In genomic region chr22:21634081-21634480, GRCh38 we compare ENCODE assay signal across 24 cellular contexts. TPM values are rescaled to one million over a fixed set of nuclear protein-coding genes. Genes with fewer than 3 reads are reported as not detected.
DNase-seq lines count a peak whose midpoint lies in the region; ATAC-seq, FAIRE-seq and TF ChIP-seq lines count a peak whose summit lies in the region.
"Had no signal": no experiment of that assay in that cellular context is flagged by ENCODE, and none has a peak within 500 bp of the region (broad histone marks: within the 10 kb centered on the region; RNA-seq: fewer than 3 reads in every experiment).

No MANE protein-coding gene starts in this region.

- H3K4me3 Mint-ChIP-seq in activated T-cell treated with anti-CD3 and anti-CD28 coated beads, Interleukin-2, amount 50 U/mL, for 4 hours = no peak overlapping the region
- H3K4me3 Mint-ChIP-seq: B cell; CD4-positive, alpha-beta T cell; CD8-positive, alpha-beta T cell had no signal

- TF ChIP-seq CTCF in K562 (IDR thresholded peaks at IDR 0.05 in 2 of 3, conservative IDR thresholded peaks at IDR 0.05 in 1 of 3; ENCODE audit: insufficient read depth in 2 of 3, low read depth in 1 of 3, low read length in 3 of 3) = no peak
- no peak for TF ChIP-seq CTCF in kidney (IDR thresholded peaks at IDR 0.05; ENCODE audit: borderline replicate concordance, extremely low read depth, insufficient read depth)
- TF ChIP-seq CTCF in osteoblast (IDR thresholded peaks at IDR 0.05; ENCODE audit: extremely low read depth, low read depth, low read length) = no peak

- no peaks in the 10 kb centered on the region for H3K9me3 ChIP-seq in K562 (replicated peaks; ENCODE audit: control insufficient read depth, insufficient read depth, low read depth, low read length)
- no peaks in the 10 kb centered on the region for H3K9me3 ChIP-seq in kidney (ENCODE audit: control insufficient read depth in 1 of 2, low read length in 2 of 2)
- H3K9me3 ChIP-seq in osteoblast (ENCODE audit: low read depth, low read length) = no peaks in the 10 kb centered on the region
- H3K9me3 ChIP-seq: Caco-2 had no signal

- TF ChIP-seq EP300 in K562 (IDR thresholded peaks at IDR 0.05; ENCODE audit: low read length) = no peak

- no peaks in the 10 kb centered on the region for H3K27me3 ChIP-seq in K562 (ENCODE audit: control insufficient read depth in 2 of 2, insufficient read depth in 2 of 2, low read length in 2 of 2)
- H3K27me3 ChIP-seq in osteoblast (ENCODE audit: insufficient read depth, low read length) = no peaks in the 10 kb centered on the region
- H3K27me3 ChIP-seq: BLaER1 treated with 17β-estradiol and CSF1 and Interleukin-3, amounts not matched to agents 10 nM and 100 nM had no signal

- H3K79me2 ChIP-seq in K562 (ENCODE audit: control insufficient read depth, insufficient read depth, low read length) = peaks cover 17% of the 10 kb centered on the region
- peaks cover 7% of the 10 kb centered on the region for H3K79me2 ChIP-seq in osteoblast (ENCODE audit: insufficient read depth, low read length)

- no peak overlapping the region for H3K4me3 ChIP-seq in K562
- no peak overlapping the region for H3K4me3 ChIP-seq in kidney (ENCODE audit: low read length in 2 of 2)
- H3K4me3 ChIP-seq in osteoblast (ENCODE audit: insufficient read depth, low read length) = no peak overlapping the region
- H3K4me3 ChIP-seq: BLaER1 treated with 17β-estradiol and CSF1 and Interleukin-3, amounts not matched to agents 10 nM and 100 nM had no signal

- H3K36me3 ChIP-seq in K562 (ENCODE audit: control insufficient read depth, insufficient read depth, low read length) (peaks cover 4% of the 10 kb centered on the region; the same call in 2 of the 3 replicates), kidney (ENCODE audit: control insufficient read depth in 1 of 2, insufficient read depth in 2 of 2, low read length in 2 of 2) (no peaks in the 10 kb centered on the region), osteoblast (ENCODE audit: insufficient read depth, low read length) (no peaks in the 10 kb centered on the region)

- peaks cover 9% of the 10 kb centered on the region for H3K9me1 ChIP-seq in K562 (ENCODE audit: control insufficient read depth, insufficient read depth, low read length)

- no peak for ATAC-seq in K562
- no peak for ATAC-seq in activated T-cell treated with anti-CD3 and anti-CD28 coated beads, Interleukin-2, amount 50 U/mL, for 4 hours
- ATAC-seq: CD8-positive, alpha-beta T cell had no signal

- H3K4me1 Mint-ChIP-seq in activated T-cell treated with anti-CD3 and anti-CD28 coated beads, Interleukin-2, amount 50 U/mL, for 4 hours (ENCODE audit: low read depth) = peaks cover 14% of the 10 kb centered on the region

- POLR2A ChIA-PET in K562 (lab: Yijun Ruan, JAX) = interaction anchor here (1.0 to 76.8 kb wide), 6 partner anchors 15 to 1509 kb away, joined by 4 to 4622 read pairs (median 12); partner anchors contain the start of genes CCDC116, PPIL2, SDF2L1 and YDJC

- H3K9me3 Mint-ChIP-seq in activated T-cell treated with anti-CD3 and anti-CD28 coated beads, Interleukin-2, amount 50 U/mL, for 4 hours = no peaks in the 10 kb centered on the region
- H3K9me3 Mint-ChIP-seq: CD4-positive, alpha-beta T cell; CD8-positive, alpha-beta T cell had no signal

- CTCF ChIA-PET in K562 (lab: Yijun Ruan, JAX; ENCODE audit: low intra/inter-chr PET ratio) = no interaction called here

- TF ChIP-seq RAD21 in K562 (CRISPR knock-in tag; conservative IDR thresholded peaks at IDR 0.05 in 1 of 2, IDR thresholded peaks at IDR 0.05 in 1 of 2) = no peak

- in situ Hi-C loops in K562 (cut with MboI) = loop anchor here (25.0 kb wide), 1 partner anchor 497 kb away; no protein-coding TSS in a partner anchor

- TF ChIP-seq POLR2A in K562 (conservative IDR thresholded peaks at IDR 0.05) = no peak

- intact Hi-C loops in K562 (cut with micrococcal nuclease) (loop anchor here (10.0 kb wide), 1 partner anchor 921 kb away; the partner anchor contains the start of gene PRAME), kidney (cut with DNase I) (no loop called here)

- H2AFZ ChIP-seq in K562 (ENCODE audit: low read depth, low read length) = no peak overlapping the region
- no peak overlapping the region for H2AFZ ChIP-seq in osteoblast (ENCODE audit: low read length)

- peaks cover 27 to 78% of the 10 kb centered on the region in 2 experiments; a peak in 4 of 5 replicates for H3K4me1 ChIP-seq in K562 (replicated peaks in 1 of 2; ENCODE audit: control insufficient read depth in 2 of 2, insufficient read depth in 2 of 2, low read length in 2 of 2)
- peaks cover 0 to 2% of the 10 kb centered on the region in 2 donors for H3K4me1 ChIP-seq in kidney (ENCODE audit: control insufficient read depth in 1 of 2, insufficient read depth in 1 of 2, low read depth in 1 of 2, low read length in 2 of 2)
- H3K4me1 ChIP-seq in osteoblast (ENCODE audit: insufficient read depth, low read length) = peaks cover 2% of the 10 kb centered on the region

- peak overlapping the region in 1 of 2 experiments; percentile 79; a peak in 2 of 4 replicates for H3K9ac ChIP-seq in K562 (ENCODE audit: insufficient read depth in 1 of 2, low read depth in 2 of 2, low read length in 2 of 2)
- no peak overlapping the region for H3K9ac ChIP-seq in kidney (ENCODE audit: low read length in 2 of 2)
- H3K9ac ChIP-seq: BLaER1 treated with 17β-estradiol and CSF1 and Interleukin-3, amounts not matched to agents 10 nM and 100 nM had no signal

- no peaks in the 10 kb centered on the region for H3K27me3 Mint-ChIP-seq in activated T-cell treated with anti-CD3 and anti-CD28 coated beads, Interleukin-2, amount 50 U/mL, for 4 hours (ENCODE audit: low read depth)
- H3K27me3 Mint-ChIP-seq: B cell; CD4-positive, alpha-beta T cell had no signal

- H4K20me1 ChIP-seq in K562 (replicated peaks; ENCODE audit: control insufficient read depth, insufficient read depth, low read length) (no peaks in the 10 kb centered on the region), osteoblast (ENCODE audit: insufficient read depth, low read length) (peaks cover 2% of the 10 kb centered on the region)

- FAIRE-seq in K562 (lab: Jason Lieb, UNC) (no peak), kidney (lab: Jason Lieb, UNC) (no peak)
- FAIRE-seq: A204.1, D721Med, G401.6, GM12891, GM19239 had no signal

- H3K27ac ChIP-seq in K562 (ENCODE audit: extremely low read depth, low read depth, low read length) = no peak overlapping the region
- H3K27ac ChIP-seq in kidney (ENCODE audit: low read depth in 2 of 2, low read length in 2 of 2) = no peak overlapping the region
- no peak overlapping the region for H3K27ac ChIP-seq in osteoblast (ENCODE audit: low read depth, low read length)
- H3K27ac ChIP-seq: BLaER1 treated with 17β-estradiol and CSF1 and Interleukin-3, amounts not matched to agents 10 nM and 100 nM; C4-2B had no signal

- DNase-seq in K562 (ENCODE audit: extremely low read depth in 1 of 4, low spot score in 3 of 4) (no peak), kidney (peak; percentile 66), osteoblast (ENCODE audit: insufficient read length, low spot score, missing footprints) (peak; percentile 46), NCI-H2081 treated with DMSO at 0.1 percent for 48 hours (lab: John Stamatoyannopoulos, UW) (no peak), AG20443 (ENCODE audit: low spot score) (no peak), NCI-H1436 (lab: John Stamatoyannopoulos, UW) (no peak)
- DNase-seq in activated T-cell treated with anti-CD3 and anti-CD28 coated beads, Interleukin-2, amount 50 U/mL, for 4 hours = no peak
- DNase-seq: 8988T; ACHN; AML-193; Caco-2; Calu3; CD4-positive, alpha-beta T cell; CD8-positive, alpha-beta T cell; DMS79 treated with DMSO at 0.1 percent for 48 hours; GF-D8 had no signal

- peaks cover 2% of the 10 kb centered on the region for H3K36me3 Mint-ChIP-seq in activated T-cell treated with anti-CD3 and anti-CD28 coated beads, Interleukin-2, amount 50 U/mL, for 4 hours (ENCODE audit: insufficient read depth)

- 82% methylated on average over 16 of the region's 16 CpGs for WGBS in K562 (ENCODE audit: insufficient coverage, low coverage, missing lambda C conversion rate)

- BruUV-seq in K562 (replicated peaks; lab: Mats Ljungman, UMichigan) = no TSS peak

- H3K4me2 ChIP-seq in K562 (ENCODE audit: insufficient read depth, low read length) (no peak overlapping the region), osteoblast (ENCODE audit: insufficient read depth, low read length) (no peak overlapping the region)
- H3K4me2 ChIP-seq: BLaER1 treated with 17β-estradiol and CSF1 and Interleukin-3, amounts not matched to agents 10 nM and 100 nM had no signal

RNA-seq across cellular contexts. Expression of gene CCDC116, which starts 1.5 kb away (rescaled TPM):
- 11.2 and 34.3 TPM in 2 replicates for total RNA-seq in K562 (2011; cell fraction: chromatin; rRNA removed; ENCODE audit: low replicate concordance)
- 28.7 and 33.9 TPM in 2 replicates for total RNA-seq in K562 (2011; cell fraction: nucleolus; rRNA removed)
- 18.1 and 19.5 TPM in 2 replicates for total RNA-seq in K562 (2011; cell fraction: nucleoplasm; rRNA removed)
- total RNA-seq in K562 (2014; rRNA removed) = 9.3 and 13.6 TPM in 2 replicates
- 2.1 and 2.8 TPM in 2 replicates for total RNA-seq in K562 (2014; rRNA removed; fragmentation: Illumina TruSeq; extraction: Trizol)
- total RNA-seq in K562 (2015; rRNA removed; fragmentation: Illumina TruSeq; extraction: Trizol) = 4.7 and 5.2 TPM in 2 replicates
- total RNA-seq in K562 (2021) = 11.3 and 15.6 TPM in 2 replicates
- polyA plus RNA-seq in K562 (2011; rRNA removed) = 1.6 and 2.1 TPM in 2 replicates
- polyA plus RNA-seq in K562 (2011; cell fraction: cytosol; rRNA removed) = 1.8 and 5.8 TPM in 2 replicates
- 6.5 and 19.5 TPM in 2 replicates for polyA plus RNA-seq in K562 (2011; cell fraction: nucleus; rRNA removed)
- polyA plus RNA-seq in K562 (2012) = 5.2 and 6.4 TPM in 2 replicates
- polyA plus RNA-seq in K562 (2014; fragmentation: Illumina TruSeq; extraction: Trizol) = 6.3 and 8.9 TPM in 2 replicates
- polyA plus RNA-seq in K562 (2014; fragmentation: Nextera tagmentation; extraction: Ambion mirVana) = 1 to 10 TPM; 1.6 to 2.3 TPM
- polyA plus RNA-seq in K562 (2014; rRNA removed) = 7.1 and 8.6 TPM in 2 replicates
- polyA minus RNA-seq in K562 (2011; rRNA and poly(A)+ RNA removed) = 1.3 and 1.8 TPM in 2 replicates
- 1.5 and 3.9 TPM in 2 replicates for polyA minus RNA-seq in K562 (2011; cell fraction: cytosol; rRNA and poly(A)+ RNA removed)
- polyA minus RNA-seq in K562 (2011; cell fraction: nucleus; rRNA and poly(A)+ RNA removed) = 8.3 and 12.3 TPM in 2 replicates
- 0.22 TPM for total RNA-seq in kidney
- polyA plus RNA-seq in kidney (ENCODE audit: insufficient read depth, low read depth, low replicate concordance) = 0.22 TPM
- 0.29 and 0.36 TPM in 2 replicates for total RNA-seq in osteoblast
- 1 to 10 TPM in 1 of 3 donors, under 1 TPM in 2; 0.73 to 1.3 (median 0.86) TPM for total RNA-seq in activated T-cell treated with anti-CD3 and anti-CD28 coated beads, Interleukin-2, amount 50 U/mL, for 4 hours
- total RNA-seq: Caco-2, Calu3 had no signal

RNA-seq across cellular contexts. Expression of gene YDJC, which starts 4.3 kb away (rescaled TPM):
- 121 and 504 TPM in 2 replicates for total RNA-seq in K562 (2011; cell fraction: chromatin; rRNA removed; ENCODE audit: low replicate concordance)
- 857 and 885 TPM in 2 replicates for total RNA-seq in K562 (2011; cell fraction: nucleolus; rRNA removed)
- 325 and 370 TPM in 2 replicates for total RNA-seq in K562 (2011; cell fraction: nucleoplasm; rRNA removed)
- total RNA-seq in K562 (2014; rRNA removed) (871 and 1,007 TPM in 2 replicates), K562 (2014; rRNA removed; fragmentation: Illumina TruSeq; extraction: Trizol) (69.0 and 87.5 TPM in 2 replicates), K562 (2015; rRNA removed; fragmentation: Illumina TruSeq; extraction: Trizol) (164 and 196 TPM in 2 replicates), K562 (2021) (626 and 641 TPM in 2 replicates), kidney (24.7 TPM), osteoblast (15.6 and 25.0 TPM in 2 replicates)
- polyA plus RNA-seq in K562 (2011; rRNA removed) (203 and 277 TPM in 2 replicates), K562 (2014; fragmentation: Illumina TruSeq; extraction: Trizol) (106 and 159 TPM in 2 replicates), K562 (2014; fragmentation: Nextera tagmentation; extraction: Ambion mirVana) (10 to 100 TPM; 13.5 to 23.5 TPM), K562 (2014; rRNA removed) (707 and 732 TPM in 2 replicates), kidney (ENCODE audit: insufficient read depth, low read depth, low replicate concordance) (28.2 TPM)
- 382 and 1,449 TPM in 2 replicates for polyA plus RNA-seq in K562 (2011; cell fraction: cytosol; rRNA removed)
- polyA plus RNA-seq in K562 (2011; cell fraction: nucleus; rRNA removed) = 629 and 1,089 TPM in 2 replicates
- polyA plus RNA-seq in K562 (2012) = 282 and 288 TPM in 2 replicates
- polyA minus RNA-seq in K562 (2011; rRNA and poly(A)+ RNA removed) = 35.0 and 44.2 TPM in 2 replicates
- polyA minus RNA-seq in K562 (2011; cell fraction: cytosol; rRNA and poly(A)+ RNA removed) = 212 and 264 TPM in 2 replicates
- 294 and 313 TPM in 2 replicates for polyA minus RNA-seq in K562 (2011; cell fraction: nucleus; rRNA and poly(A)+ RNA removed)
- 10 to 100 TPM; 74.5 to 91.5 (median 91.4) TPM for total RNA-seq in activated T-cell treated with anti-CD3 and anti-CD28 coated beads, Interleukin-2, amount 50 U/mL, for 4 hours

RNA-seq across cellular contexts. Expression of gene SDF2L1, which starts 8.0 kb away (rescaled TPM):
- 72.2 and 221 TPM in 2 replicates for total RNA-seq in K562 (2011; cell fraction: chromatin; rRNA removed; ENCODE audit: low replicate concordance)
- total RNA-seq in K562 (2011; cell fraction: nucleolus; rRNA removed) = 489 and 555 TPM in 2 replicates
- 263 and 279 TPM in 2 replicates for total RNA-seq in K562 (2011; cell fraction: nucleoplasm; rRNA removed)
- 894 and 989 TPM in 2 replicates for total RNA-seq in K562 (2014; rRNA removed)
- total RNA-seq in K562 (2014; rRNA removed; fragmentation: Illumina TruSeq; extraction: Trizol) = 41.9 and 82.9 TPM in 2 replicates
- total RNA-seq in K562 (2015; rRNA removed; fragmentation: Illumina TruSeq; extraction: Trizol) = 135 and 153 TPM in 2 replicates
- 551 and 557 TPM in 2 replicates for total RNA-seq in K562 (2021)
- 124 and 218 TPM in 2 replicates for polyA plus RNA-seq in K562 (2011; rRNA removed)
- 273 and 603 TPM in 2 replicates for polyA plus RNA-seq in K562 (2011; cell fraction: cytosol; rRNA removed)
- 110 and 123 TPM in 2 replicates for polyA plus RNA-seq in K562 (2011; cell fraction: nucleus; rRNA removed)
- 384 and 632 TPM in 2 replicates for polyA plus RNA-seq in K562 (2012)
- polyA plus RNA-seq in K562 (2014; fragmentation: Illumina TruSeq; extraction: Trizol) = 33.8 and 82.2 TPM in 2 replicates
- polyA plus RNA-seq in K562 (2014; fragmentation: Nextera tagmentation; extraction: Ambion mirVana) = 10 to 100 TPM; 15.1 to 34.8 TPM
- polyA plus RNA-seq in K562 (2014; rRNA removed) = 666 and 827 TPM in 2 replicates
- polyA minus RNA-seq in K562 (2011; rRNA and poly(A)+ RNA removed) = 50.1 and 80.5 TPM in 2 replicates
- 107 and 114 TPM in 2 replicates for polyA minus RNA-seq in K562 (2011; cell fraction: cytosol; rRNA and poly(A)+ RNA removed)
- polyA minus RNA-seq in K562 (2011; cell fraction: nucleus; rRNA and poly(A)+ RNA removed) = 37.7 and 69.6 TPM in 2 replicates
- 56.1 TPM for total RNA-seq in kidney
- polyA plus RNA-seq in kidney (ENCODE audit: insufficient read depth, low read depth, low replicate concordance) = 79.6 TPM
- 10.5 and 13.3 TPM in 2 replicates for total RNA-seq in osteoblast
- 100 to 1,000 TPM; 151 to 173 (median 163) TPM for total RNA-seq in activated T-cell treated with anti-CD3 and anti-CD28 coated beads, Interleukin-2, amount 50 U/mL, for 4 hours

RNA-seq across cellular contexts. Expression of gene PPIL2, which starts 31.7 kb away (rescaled TPM):
- total RNA-seq in K562 (2011; cell fraction: chromatin; rRNA removed; ENCODE audit: low replicate concordance) = 1,132 and 1,539 TPM in 2 replicates
- total RNA-seq in K562 (2011; cell fraction: nucleolus; rRNA removed) = 736 and 826 TPM in 2 replicates
- 718 and 814 TPM in 2 replicates for total RNA-seq in K562 (2011; cell fraction: nucleoplasm; rRNA removed)
- total RNA-seq in K562 (2014; rRNA removed) (174 and 195 TPM in 2 replicates), K562 (2014; rRNA removed; fragmentation: Illumina TruSeq; extraction: Trizol) (104 and 115 TPM in 2 replicates), K562 (2015; rRNA removed; fragmentation: Illumina TruSeq; extraction: Trizol) (170 and 172 TPM in 2 replicates), K562 (2021) (251 and 267 TPM in 2 replicates), kidney (46.9 TPM), osteoblast (25.3 and 29.2 TPM in 2 replicates)
- polyA plus RNA-seq in K562 (2011; rRNA removed) (193 and 247 TPM in 2 replicates), K562 (2014; fragmentation: Illumina TruSeq; extraction: Trizol) (250 and 261 TPM in 2 replicates), K562 (2014; fragmentation: Nextera tagmentation; extraction: Ambion mirVana) (10 to 100 TPM; 13.2 to 28.8 TPM), K562 (2014; rRNA removed) (268 and 298 TPM in 2 replicates), kidney (ENCODE audit: insufficient read depth, low read depth, low replicate concordance) (31.6 TPM)
- polyA plus RNA-seq in K562 (2011; cell fraction: cytosol; rRNA removed) = 143 and 211 TPM in 2 replicates
- 801 and 951 TPM in 2 replicates for polyA plus RNA-seq in K562 (2011; cell fraction: nucleus; rRNA removed)
- polyA plus RNA-seq in K562 (2012) = 185 and 193 TPM in 2 replicates
- 228 and 271 TPM in 2 replicates for polyA minus RNA-seq in K562 (2011; rRNA and poly(A)+ RNA removed)
- polyA minus RNA-seq in K562 (2011; cell fraction: cytosol; rRNA and poly(A)+ RNA removed) = 95.6 and 98.4 TPM in 2 replicates
- polyA minus RNA-seq in K562 (2011; cell fraction: nucleus; rRNA and poly(A)+ RNA removed) = 325 and 509 TPM in 2 replicates
- 10 to 100 TPM; 40.0 to 44.7 (median 40.0) TPM for total RNA-seq in activated T-cell treated with anti-CD3 and anti-CD28 coated beads, Interleukin-2, amount 50 U/mL, for 4 hours

Comparison
In these comparisons a context has a peak if more than half of its experiments do, and no peak if none do; other contexts are left out.
1. DNase-seq: peak in kidney (single experiment) and osteoblast (single experiment); none in K562 (0 of 4), NCI-H2081 treated with DMSO at 0.1 percent for 48 hours (single experiment), AG20443 (single experiment), activated T-cell treated with anti-CD3 and anti-CD28 coated beads, Interleukin-2, amount 50 U/mL, for 4 hours (single experiment) and NCI-H1436 (single experiment).